Comparison of ENCODE assay signal across 8 cellular contexts in genomic region chr3:184299488-184300376, GRCh38. TPM values are rescaled to one million over a fixed set of nuclear protein-coding genes. Genes with fewer than 3 reads are reported as not detected.
DNase-seq lines count a peak whose midpoint lies in the region; TF ChIP-seq lines count a peak whose summit lies in the region.

No MANE protein-coding gene starts in this region.

- peak overlapping the region; percentile 92 for H3K23ac ChIP-seq in neuronal stem cell (ENCODE audit: low read depth, low read length, poor library complexity)

- H3K27ac ChIP-seq in Peyer's patch = peak overlapping the region; percentile 62 to 85 (median 84)
- no peak overlapping the region for H3K27ac ChIP-seq in neuronal stem cell (replicated peaks; ENCODE audit: low read length)

- H2AK5ac ChIP-seq in neuronal stem cell (ENCODE audit: low read depth, low read length) = peak overlapping the region; percentile 78

- H2BK120ac ChIP-seq in neuronal stem cell (ENCODE audit: low read depth, low read length) = no peak overlapping the region

- no peak overlapping the region for H4K91ac ChIP-seq in neuronal stem cell (ENCODE audit: low read depth, low read length, poor library complexity)

- H2BK12ac ChIP-seq in neuronal stem cell (ENCODE audit: low read length) = no peak overlapping the region

- peak overlapping the region; percentile 84 for H3K18ac ChIP-seq in neuronal stem cell (ENCODE audit: low read length)

- peak overlapping the region; percentile 87 for H2AFZ ChIP-seq in neuronal stem cell (ENCODE audit: low read length)

- peaks cover 0 to 15% (median 4%) of the 10 kb centered on the region in 4 donors for H3K4me1 ChIP-seq in Peyer's patch
- H3K4me1 ChIP-seq in endocrine pancreas (ENCODE audit: control insufficient read depth, insufficient read depth, low read length) = peaks cover 10% of the 10 kb centered on the region
- H3K4me1 ChIP-seq in neuronal stem cell (ENCODE audit: control insufficient read depth in 2 of 2, insufficient read depth in 1 of 2, low read depth in 1 of 2, low read length in 2 of 2) = peaks cover 3 to 6% of the 10 kb centered on the region in 2 donors

- no peak overlapping the region for H3K4ac ChIP-seq in neuronal stem cell (ENCODE audit: low read length)

- DNase-seq in DMS 273 (lab: John Stamatoyannopoulos, UW; ENCODE audit: unreplicated experiment) (peak; percentile 59), DMS 273 treated with DMSO at 0.1 percent for 48 hours (lab: John Stamatoyannopoulos, UW) (no peak), Peyer's patch (no peak), neuronal stem cell (ENCODE audit: low spot score) (no peak), DMS79 treated with DMSO at 0.1 percent for 48 hours (lab: John Stamatoyannopoulos, UW) (no peak), NCI-H2196 treated with DMSO at 0.1 percent for 48 hours (lab: John Stamatoyannopoulos, UW; ENCODE audit: unreplicated experiment) (no peak), NCI-H1417 (lab: John Stamatoyannopoulos, UW) (no peak)

- H3K79me1 ChIP-seq in neuronal stem cell (ENCODE audit: low read depth, low read length) = peaks cover 6% of the 10 kb centered on the region

- H2BK15ac ChIP-seq in neuronal stem cell (ENCODE audit: low read length) = no peak overlapping the region

- H3K9me3 ChIP-seq in Peyer's patch (no peaks in the 10 kb centered on the region), endocrine pancreas (ENCODE audit: control insufficient read depth, low read length) (no peaks in the 10 kb centered on the region), neuronal stem cell (replicated peaks in 1 of 2; ENCODE audit: control insufficient read depth in 2 of 2, insufficient read depth in 1 of 2, low read depth in 1 of 2, low read length in 2 of 2) (no peaks in the 10 kb centered on the region)

- peak overlapping the region; percentile 78 for H3K4me2 ChIP-seq in neuronal stem cell (ENCODE audit: insufficient read depth, low read length, poor library complexity, severe bottlenecking)

- H3K36me3 ChIP-seq in Peyer's patch (peaks cover 0 to 43% (median 0%) of the 10 kb centered on the region in 3 donors), endocrine pancreas (ENCODE audit: control insufficient read depth, insufficient read depth, low read length) (peaks cover 13% of the 10 kb centered on the region), neuronal stem cell (replicated peaks in 1 of 2; ENCODE audit: control insufficient read depth in 2 of 2, insufficient read depth in 2 of 2, low read length in 2 of 2) (peaks cover 36 to 48% of the 10 kb centered on the region in 2 donors)

- H3K4me3 ChIP-seq in Peyer's patch = peak overlapping the region; percentile 76 to 95 (median 82)
- peak overlapping the region; percentile 95 for H3K4me3 ChIP-seq in endocrine pancreas (ENCODE audit: control insufficient read depth, insufficient read depth, low read length)
- H3K4me3 ChIP-seq in neuronal stem cell (ENCODE audit: low read length in 2 of 2) = peak overlapping the region; percentile 86 to 94

- H2BK5ac ChIP-seq in neuronal stem cell (ENCODE audit: low read length) = peak overlapping the region; percentile 35

- peak overlapping the region; percentile 96 for H3K9ac ChIP-seq in endocrine pancreas (ENCODE audit: control insufficient read depth, insufficient read depth, low read length)
- H3K9ac ChIP-seq in neuronal stem cell (ENCODE audit: low read depth, low read length, poor library complexity) = peak overlapping the region; percentile 96

- peak overlapping the region; percentile 57 for H3K14ac ChIP-seq in neuronal stem cell (ENCODE audit: low read length)

- WGBS in neuronal stem cell (ENCODE audit: extremely low coverage in 2 of 2, insufficient read length in 2 of 2, insufficient replicate concordance in 1 of 2), 2 donors = no CpG with 5 or more reads among the region's 29 CpGs

- no peak for TF ChIP-seq CTCF in Peyer's patch (IDR thresholded peaks at IDR 0.05)

- H3K27me3 ChIP-seq in Peyer's patch = no peaks in the 10 kb centered on the region
- H3K27me3 ChIP-seq in endocrine pancreas (ENCODE audit: control insufficient read depth, insufficient read depth, low read length) = no peaks in the 10 kb centered on the region
- peaks cover 0 to 9% (median 0%) of the 10 kb centered on the region in 3 experiments for H3K27me3 ChIP-seq in neuronal stem cell (ENCODE audit: control insufficient read depth in 3 of 3, insufficient read depth in 3 of 3, low read depth in 1 of 3, low read length in 3 of 3)

- no peak for TF ChIP-seq POLR2A in Peyer's patch (IDR thresholded peaks at IDR 0.05)

- H4K8ac ChIP-seq in neuronal stem cell (ENCODE audit: low read depth, low read length) = no peak overlapping the region

RNA-seq across cellular contexts. Expression of gene PSMD2, which starts 0.7 kb away (rescaled TPM):
- 100 to 1,000 TPM; 140 to 198 (median 155) TPM for total RNA-seq in Peyer's patch
- 114 TPM for polyA plus RNA-seq in neuronal stem cell (2013, experiment 1 of 2)
- 116 TPM for polyA plus RNA-seq in neuronal stem cell (2013, experiment 2 of 2)

RNA-seq across cellular contexts. Expression of gene EIF4G1, which starts 14.7 kb away (rescaled TPM):
- total RNA-seq in Peyer's patch = 100 to 1,000 TPM; 209 to 295 (median 244) TPM
- 102 TPM for polyA plus RNA-seq in neuronal stem cell (2013, experiment 1 of 2)
- 99.2 TPM for polyA plus RNA-seq in neuronal stem cell (2013, experiment 2 of 2)

RNA-seq across cellular contexts. Expression of gene ECE2, which starts 23.9 kb away (rescaled TPM):
- not detected for total RNA-seq in Peyer's patch
- polyA plus RNA-seq in neuronal stem cell (2013, experiment 1 of 2) = 0.04 TPM
- 0.06 TPM for polyA plus RNA-seq in neuronal stem cell (2013, experiment 2 of 2)

RNA-seq across cellular contexts. Expression of gene FAM131A, which starts 37.7 kb away (rescaled TPM):
- total RNA-seq in Peyer's patch = 10 to 100 TPM in 3 of 4 donors, 1 to 10 TPM in 1; 5.8 to 47.9 (median 19.6) TPM
- 16.7 TPM for polyA plus RNA-seq in neuronal stem cell (2013, experiment 1 of 2)
- 15.7 TPM for polyA plus RNA-seq in neuronal stem cell (2013, experiment 2 of 2)

RNA-seq across cellular contexts. Expression of gene CAMK2N2, which starts 38.4 kb away (rescaled TPM):
- not detected for total RNA-seq in Peyer's patch
- polyA plus RNA-seq in neuronal stem cell (2013, experiment 1 of 2) = 2.9 TPM
- polyA plus RNA-seq in neuronal stem cell (2013, experiment 2 of 2) = 2.7 TPM
